Comparison of ENCODE assay signal across 21 cellular contexts in the genomic region with DNA sequence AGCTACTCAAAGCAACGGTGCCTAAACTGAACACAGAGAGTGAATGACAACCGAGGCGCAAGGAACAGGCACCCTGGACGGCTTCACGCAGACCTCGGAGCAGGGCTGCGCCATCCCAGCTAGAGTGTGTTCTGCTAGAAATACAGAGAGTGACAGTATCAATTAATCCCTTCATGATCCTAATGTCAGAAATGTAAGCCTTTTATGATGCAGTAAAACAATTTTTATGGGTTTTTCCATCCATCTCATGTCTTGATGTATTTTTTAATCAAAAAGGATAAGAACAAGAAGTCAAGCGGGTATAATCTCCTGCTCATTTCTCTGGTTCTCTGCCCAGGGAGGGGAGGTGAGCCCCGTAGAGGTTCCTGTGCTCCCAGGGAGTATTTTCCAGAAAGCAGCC.
"Had no signal": no experiment of that assay in that cellular context is flagged by ENCODE, and none has a peak within 500 bp of the region (broad histone marks: within the 10 kb centered on the region; RNA-seq: fewer than 3 reads in every experiment).

No MANE protein-coding gene starts in this region.

- H3K36me3 Mint-ChIP-seq: immature natural killer cell, mesothelial cell of epicardium had no signal

- H3K4me3 Mint-ChIP-seq: immature natural killer cell, memory B cell, mesothelial cell of epicardium had no signal

- H3K27ac Mint-ChIP-seq: immature natural killer cell, memory B cell, mesothelial cell of epicardium, naive B cell had no signal

- DNase-seq: hippocampal formation, hypothalamus, immature natural killer cell, islet precursor cell, kidney, kidney glomerular epithelial cell, left cardiac atrium, left colon, left lung, left ventricle myocardium inferior, left ventricle myocardium superior, lower lobe of right lung, mammary epithelial cell, mesenchymal stem cell, mesendoderm, midbrain, mucosa of descending colon, naive B cell had no signal

- H3K9me3 Mint-ChIP-seq: immature natural killer cell, mesothelial cell of epicardium, naive B cell had no signal

- H3K4me1 Mint-ChIP-seq: immature natural killer cell had no signal

- ATAC-seq: left cardiac atrium, left colon, left lobe of liver, left lung, left ventricle myocardium superior, lower lobe of right lung, mucosa of descending colon had no signal
